In the genomic region with DNA sequence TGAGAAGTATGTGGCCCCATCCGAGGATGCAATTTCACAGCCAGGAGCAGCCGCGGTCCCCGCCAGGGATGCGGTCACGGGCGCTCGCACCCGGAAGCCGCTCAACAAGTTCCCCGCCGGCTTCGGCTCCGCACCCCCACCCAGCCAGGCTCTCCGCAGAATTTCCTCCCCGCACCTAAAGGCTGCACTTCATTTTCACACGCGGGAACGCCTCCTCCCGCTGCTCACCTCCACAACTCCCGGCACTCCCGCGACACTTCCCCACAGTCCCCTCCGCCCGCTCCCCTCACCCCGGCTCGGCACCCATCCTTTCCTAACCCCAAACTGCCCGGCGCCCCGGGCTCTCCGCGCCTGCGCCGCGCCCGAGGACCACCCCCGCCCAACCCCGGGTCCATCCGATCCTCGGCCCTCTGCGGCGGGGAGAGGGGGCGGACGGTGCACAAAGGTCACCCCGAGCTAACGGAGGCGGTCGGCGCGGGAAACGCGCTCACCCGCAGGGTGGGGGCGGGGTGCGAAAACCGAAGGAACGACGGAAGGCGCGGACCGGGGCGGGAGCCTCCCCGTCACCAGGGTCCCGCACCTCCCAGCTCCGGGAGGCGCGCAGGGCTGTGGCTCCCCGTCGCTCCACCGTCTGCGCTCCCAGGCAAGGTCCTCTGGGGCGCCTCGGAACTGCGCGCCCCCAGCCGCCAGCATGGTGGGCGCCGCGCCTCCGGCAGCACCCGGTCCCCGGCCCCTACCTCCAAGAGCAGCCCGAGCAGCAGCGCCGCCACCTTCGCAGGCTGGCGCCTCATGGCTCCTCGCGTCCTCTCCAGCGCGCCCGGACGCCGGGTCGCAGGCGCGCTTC, we compare ENCODE assay signal across 8 cellular contexts. TPM values are rescaled to one million over a fixed set of nuclear protein-coding genes. Genes with fewer than 3 reads are reported as not detected.
DNase-seq lines count a peak whose midpoint lies in the region; FAIRE-seq and TF ChIP-seq lines count a peak whose summit lies in the region.

No MANE protein-coding gene starts in this region.

- H3K27ac ChIP-seq in H9 (ENCODE audit: insufficient read length, low read depth, low read length) (no peak overlapping the region), VCaP (peak overlapping the region; percentile 84), mammary epithelial cell (ENCODE audit: insufficient read depth, low read depth, low read length) (peak overlapping the region; percentile 87), kidney (ENCODE audit: low read depth in 2 of 2, low read length in 2 of 2) (peak overlapping the region; percentile 85)

- peaks cover 16% of the 10 kb centered on the region for H3K27me3 Mint-ChIP-seq in H9 (ENCODE audit: low read depth)

- BruUV-seq in mammary epithelial cell (replicated peaks; lab: Mats Ljungman, UMichigan), result no TSS peak

- TF ChIP-seq CTCF in GM12875 (IDR thresholded peaks at IDR 0.05; ENCODE audit: borderline replicate concordance, insufficient read depth, low read depth, low read length) (no peak), H9 (conservative IDR thresholded peaks at IDR 0.05) (no peak), VCaP (conservative IDR thresholded peaks at IDR 0.05) (no peak), mammary epithelial cell (conservative IDR thresholded peaks at IDR 0.05 in 1 of 2, IDR thresholded peaks at IDR 0.05 in 1 of 2; ENCODE audit: extremely low read depth in 1 of 2, insufficient read depth in 1 of 2, low read depth in 1 of 2, low read length in 2 of 2) (no peak), kidney (IDR thresholded peaks at IDR 0.05; ENCODE audit: borderline replicate concordance, extremely low read depth, insufficient read depth) (no peak)

- no peak overlapping the region for H3K56ac ChIP-seq in H9 (ENCODE audit: insufficient read length, low read depth, low read length)

- H2BK20ac ChIP-seq in H9 (ENCODE audit: low read depth, low read length, poor library complexity, severe bottlenecking), result no peak overlapping the region

- H3K36me3 Mint-ChIP-seq in H9 (ENCODE audit: insufficient read depth in 1 of 3, low read depth in 3 of 3), result peaks cover 0 to 2% (median 0%) of the 10 kb centered on the region in 3 experiments; a peak in 1 of 7 replicates

- H3K4me1 ChIP-seq in H9 (ENCODE audit: insufficient read depth, low read length) (peaks cover 13% of the 10 kb centered on the region; the same call in 1 of the 2 replicates), mammary epithelial cell (ENCODE audit: insufficient read depth, low read length) (peaks cover 43% of the 10 kb centered on the region), kidney (ENCODE audit: control insufficient read depth in 1 of 2, insufficient read depth in 1 of 2, low read depth in 1 of 2, low read length in 2 of 2) (peaks cover 32 to 36% of the 10 kb centered on the region in 2 donors)

- no peak overlapping the region for H4K5ac ChIP-seq in H9 (ENCODE audit: insufficient read length, low read depth, low read length)

- WGBS in H9 (ENCODE audit: extremely low coverage, insufficient read length, low lambda C conversion rate), result no CpG with 5 or more reads among the region's 97 CpGs
- WGBS in mammary epithelial cell (ENCODE audit: low coverage, missing lambda C conversion rate), result 0% methylated on average over 6 of the region's 97 CpGs

- H2AK5ac ChIP-seq in H9 (ENCODE audit: insufficient read length, low read length), result no peak overlapping the region

- peaks cover 3% of the 10 kb centered on the region for H3K79me1 ChIP-seq in H9 (ENCODE audit: insufficient read depth, low read depth, low read length, poor library complexity, severe bottlenecking)

- H2BK15ac ChIP-seq in H9 (ENCODE audit: low read depth, low read length), result no peak overlapping the region

- no peak for FAIRE-seq in kidney (lab: Jason Lieb, UNC)

- H3K27ac Mint-ChIP-seq in H9, result peak overlapping the region in 2 of 3 experiments; percentile 95 to 96; a peak in 5 of 7 replicates

- H3K27me3 ChIP-seq in H9 (ENCODE audit: insufficient read depth, low read length), result no peaks in the 10 kb centered on the region; the same call in 1 of the 2 replicates
- H3K27me3 ChIP-seq in MG63, result no peaks in the 10 kb centered on the region
- no peaks in the 10 kb centered on the region for H3K27me3 ChIP-seq in mammary epithelial cell (ENCODE audit: insufficient read depth, low read length)

- no peak overlapping the region for H3K4ac ChIP-seq in H9 (ENCODE audit: low read depth, low read length)

- H2AFZ ChIP-seq in H9 (ENCODE audit: low read length), result no peak overlapping the region
- peak overlapping the region; percentile 83 for H2AFZ ChIP-seq in mammary epithelial cell (ENCODE audit: low read depth, low read length)

- no peaks in the 10 kb centered on the region for H3K9me3 Mint-ChIP-seq in H9

- no peak overlapping the region for H2BK12ac ChIP-seq in H9 (ENCODE audit: insufficient read length, low read depth, low read length)

- H2BK120ac ChIP-seq in H9 (ENCODE audit: low read depth, low read length, poor library complexity, severe bottlenecking), result no peak overlapping the region

- H4K20me1 ChIP-seq in H9 (ENCODE audit: control insufficient read depth, insufficient read depth, insufficient read length), result no peaks in the 10 kb centered on the region
- H4K20me1 ChIP-seq in mammary epithelial cell (ENCODE audit: insufficient read depth, low read length), result peaks cover 2% of the 10 kb centered on the region

- dilution Hi-C loops in mammary epithelial cell (cut with HindIII; ENCODE audit: low sequenced_read_pairs), result no loop called here

- H3K79me2 ChIP-seq in H9 (ENCODE audit: insufficient read depth, low read length), result peaks cover 7% of the 10 kb centered on the region; the same call in 1 of the 2 replicates
- peaks cover 51% of the 10 kb centered on the region for H3K79me2 ChIP-seq in mammary epithelial cell (ENCODE audit: insufficient read depth, low read length)

- peaks cover 57 to 60% of the 10 kb centered on the region in 2 experiments for H3K4me1 Mint-ChIP-seq in H9

- no peaks in the 10 kb centered on the region for H3K9me3 ChIP-seq in H9 (ENCODE audit: control insufficient read depth, low read depth, low read length)
- H3K9me3 ChIP-seq in MG63, result no peaks in the 10 kb centered on the region
- H3K9me3 ChIP-seq in mammary epithelial cell (replicated peaks; ENCODE audit: insufficient read depth, low read length), result no peaks in the 10 kb centered on the region
- no peaks in the 10 kb centered on the region for H3K9me3 ChIP-seq in kidney (ENCODE audit: control insufficient read depth in 1 of 2, low read length in 2 of 2)

- H3K4me3 Mint-ChIP-seq in H9, result peak overlapping the region; percentile 94 to 96

- H3K9ac ChIP-seq in H9 (ENCODE audit: extremely low read depth, insufficient read length, low read length) (peak overlapping the region; percentile 70), mammary epithelial cell (ENCODE audit: insufficient read depth, low read length) (peak overlapping the region; percentile 78), kidney (ENCODE audit: low read length in 2 of 2) (peak overlapping the region; percentile 27 to 62)

- H4K91ac ChIP-seq in H9 (ENCODE audit: insufficient read length, low read depth, low read length), result no peak overlapping the region

- in situ Hi-C loops in mammary epithelial cell (cut with MboI; ENCODE audit: low sequenced_read_pairs in 2 of 2), result no loop called here

- H3K4me2 ChIP-seq in H9 (ENCODE audit: insufficient read depth, insufficient read length, low read length) (peak overlapping the region; percentile 66), mammary epithelial cell (ENCODE audit: insufficient read depth, low read depth, low read length) (peak overlapping the region; percentile 87)

- no peak overlapping the region for H2BK5ac ChIP-seq in H9 (ENCODE audit: insufficient read length, low read length)

- peak overlapping the region; percentile 89 for H3K14ac ChIP-seq in H9 (ENCODE audit: insufficient read depth, low read length)

- no peak overlapping the region for H4K8ac ChIP-seq in H9 (replicated peaks; ENCODE audit: insufficient read length, low read depth, low read length)

- peaks cover 5% of the 10 kb centered on the region for H3K23me2 ChIP-seq in H9 (ENCODE audit: insufficient read length, low read depth, low read length, poor library complexity, severe bottlenecking)

- peak overlapping the region; percentile 36 for H3K18ac ChIP-seq in H9 (ENCODE audit: insufficient read length, low read depth, low read length)

- H3K36me3 ChIP-seq in MG63, result peaks cover 5% of the 10 kb centered on the region; the same call in 1 of the 2 replicates
- no peaks in the 10 kb centered on the region for H3K36me3 ChIP-seq in mammary epithelial cell (ENCODE audit: insufficient read depth, low read length)
- H3K36me3 ChIP-seq in kidney (ENCODE audit: control insufficient read depth in 1 of 2, insufficient read depth in 2 of 2, low read length in 2 of 2), result no peaks in the 10 kb centered on the region

- H3K4me3 ChIP-seq in GM12875 (ENCODE audit: low read depth, low read length), result peak overlapping the region; percentile 99
- peak overlapping the region; percentile 85 for H3K4me3 ChIP-seq in MG63
- H3K4me3 ChIP-seq in mammary epithelial cell (replicated peaks in 1 of 3; ENCODE audit: insufficient read depth in 1 of 3, low read depth in 2 of 3, low read length in 3 of 3), result peak overlapping the region; percentile 63 to 87 (median 64)
- peak overlapping the region; percentile 65 to 67 for H3K4me3 ChIP-seq in kidney (ENCODE audit: low read length in 2 of 2)

- CTCF ChIA-PET in mammary epithelial cell (lab: Charles Lee; ENCODE audit: low non-redundant PET), result no interaction called here

- DNase-seq in H9 (peak; percentile 59), MG63 (peak; percentile 66), mammary epithelial cell (peak; percentile 45), kidney (peak; percentile 84), kidney glomerular epithelial cell (lab: John Stamatoyannopoulos, UW) (no peak)
- peak; percentile 46 to 50 for DNase-seq in stimulated activated CD4-positive, alpha-beta T cell treated with anti-CD3 and anti-CD28 coated beads, Interleukin-2, amount 100 ng/mL, for 48 hours

- intact Hi-C loops in mammary epithelial cell (cut with micrococcal nuclease) (loop anchor here (1.0 to 5.0 kb wide), 2 partner anchors 26 to 39 kb away; no protein-coding TSS in a partner anchor), kidney (cut with DNase I) (no loop called here)

- H3K23ac ChIP-seq in H9 (ENCODE audit: insufficient read length, low read depth, low read length), result no peak overlapping the region

- no peak overlapping the region for H3T11ph ChIP-seq in H9 (ENCODE audit: low read length)

RNA-seq across cellular contexts. Expression of gene VOPP1, which starts 0.5 kb away (rescaled TPM):
- total RNA-seq in H9 (2021) (55.7 and 56.8 TPM in 2 replicates), mammary epithelial cell (10 to 100 TPM; 43.2 to 65.3 TPM), kidney (98.7 TPM)
- total RNA-seq in MG63 (2014; rRNA removed; shearing (Covaris generic); ENCODE audit: low replicate concordance), result 45.4 and 56.4 TPM in 2 replicates
- polyA plus RNA-seq in mammary epithelial cell (52.1 TPM), kidney (ENCODE audit: insufficient read depth, low read depth, low replicate concordance) (47.3 TPM)
- 79.0 TPM for polyA minus RNA-seq in mammary epithelial cell
